9 cellular contexts compared by ENCODE assay signal in the genomic region with DNA sequence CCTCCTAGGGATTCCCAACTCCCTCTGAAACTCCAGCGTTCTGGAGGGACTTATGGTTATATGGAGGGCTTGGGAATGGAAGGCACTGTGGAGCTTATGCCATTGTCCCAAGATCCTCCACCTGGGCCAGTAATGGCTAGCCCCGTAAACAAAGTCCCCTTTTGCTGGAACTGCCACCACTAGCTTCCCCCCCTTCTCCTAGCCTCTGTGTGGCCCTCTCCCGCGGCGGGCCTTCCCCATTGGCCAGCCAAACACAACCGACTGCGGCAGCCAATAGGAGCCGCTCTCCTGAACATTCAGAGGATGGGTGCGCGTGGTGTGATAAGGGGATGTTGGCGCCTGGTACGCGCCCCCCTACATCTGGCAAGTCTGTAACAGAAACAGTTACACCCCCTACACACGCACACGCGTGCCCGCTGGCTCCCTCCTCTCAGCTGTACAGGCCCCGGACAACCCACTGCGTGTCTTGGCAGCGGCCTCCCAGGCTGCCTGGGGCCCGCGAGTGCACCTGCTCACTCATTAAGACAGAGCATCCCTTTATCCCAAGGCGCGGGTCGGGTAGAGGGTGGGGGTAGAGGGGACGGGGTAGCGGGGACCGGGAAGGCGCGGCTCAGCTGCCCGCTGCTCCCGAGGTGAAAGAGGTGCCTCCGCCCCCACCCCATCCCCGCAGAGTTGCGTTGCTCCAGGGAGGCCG. TPM values are rescaled to one million over a fixed set of nuclear protein-coding genes. Genes with fewer than 3 reads are reported as not detected.
DNase-seq lines count a peak whose midpoint lies in the region; ATAC-seq and TF ChIP-seq lines count a peak whose summit lies in the region.
"Had no signal": no experiment of that assay in that cellular context is flagged by ENCODE, and none has a peak within 500 bp of the region (broad histone marks: within the 10 kb centered on the region; RNA-seq: fewer than 3 reads in every experiment).

No MANE protein-coding gene starts in this region.

- no peaks in the 10 kb centered on the region for H3K9me3 ChIP-seq in breast epithelium

- H3K4me3 Mint-ChIP-seq in MCF 10A (ENCODE audit: unreplicated experiment) (no peak overlapping the region), memory B cell (peak overlapping the region; percentile 88)

- CTCF ChIA-PET in MCF 10A (lab: Yijun Ruan, JAX): interaction anchor here (0.6 to 1.0 kb wide), 3 partner anchors 60 to 91 kb away, joined by 3 read pairs; no protein-coding TSS in a partner anchor

- H3K27me3 Mint-ChIP-seq in MCF 10A (ENCODE audit: insufficient read depth, unreplicated experiment): peaks cover 46% of the 10 kb centered on the region
- no peaks in the 10 kb centered on the region for H3K27me3 Mint-ChIP-seq in memory B cell

- intact Hi-C loops in breast epithelium (cut with DNase I; ENCODE audit: low total_unique reads) (no loop called here), MCF 10A (cut with micrococcal nuclease) (no loop called here)

- H3K4me1 Mint-ChIP-seq in MCF 10A (ENCODE audit: insufficient read depth, unreplicated experiment) (peaks cover 19% of the 10 kb centered on the region), memory B cell (peaks cover 32% of the 10 kb centered on the region)

- no TSS peak for BruUV-seq in MCF 10A (replicated peaks; lab: Mats Ljungman, UMichigan)

- ATAC-seq in HG02981 (IDR thresholded peaks at IDR 0.05; ENCODE audit: unreplicated experiment) (peak; percentile 78), memory B cell (ENCODE audit: low read depth) (peak; percentile 77)

- no peaks in the 10 kb centered on the region for H3K9me3 Mint-ChIP-seq in MCF 10A (ENCODE audit: unreplicated experiment)
- H3K9me3 Mint-ChIP-seq in memory B cell: no peaks in the 10 kb centered on the region

- no peak for TF ChIP-seq POLR2A in breast epithelium (IDR thresholded peaks at IDR 0.05)

- H3K36me3 ChIP-seq in breast epithelium: no peaks in the 10 kb centered on the region

- POLR2A ChIA-PET in MCF 10A (lab: Yijun Ruan, JAX): no interaction called here

- peaks cover 8% of the 10 kb centered on the region for H3K36me3 Mint-ChIP-seq in MCF 10A (ENCODE audit: insufficient read depth, unreplicated experiment)
- H3K36me3 Mint-ChIP-seq in memory B cell: no peaks in the 10 kb centered on the region

- H3K27ac ChIP-seq in breast epithelium: no peak overlapping the region
- H3K27ac ChIP-seq: C4-2B had no signal

- no peaks in the 10 kb centered on the region for H3K4me1 ChIP-seq in breast epithelium

- peak overlapping the region; percentile 44 to 67 (median 47) for H3K4me3 ChIP-seq in breast epithelium

- no peak for TF ChIP-seq CTCF in breast epithelium (IDR thresholded peaks at IDR 0.05)
- no peak for TF ChIP-seq CTCF in MCF 10A (IDR thresholded peaks at IDR 0.05; ENCODE audit: unreplicated experiment)

- no peak for DNase-seq in breast epithelium (ENCODE audit: low spot score in 2 of 2)
- no peak for DNase-seq in MCF 10A (ENCODE audit: unreplicated experiment)
- peak; percentile 84 for DNase-seq in NCI-H2171 treated with DMSO at 0.1 percent for 48 hours (lab: John Stamatoyannopoulos, UW)
- peak; percentile 78 for DNase-seq in activated CD4-positive, alpha-beta T cell treated with anti-CD3 and anti-CD28 coated beads for 48 hours
- DNase-seq in dermis blood vessel endothelial cell: peak; percentile 35
- peak; percentile 36 to 39 for DNase-seq in memory B cell (ENCODE audit: low spot score in 2 of 2)
- DNase-seq in stimulated activated CD8-positive, alpha-beta memory T cell treated with anti-CD3 and anti-CD28 coated beads, Interleukin-4, amount 100 ng/mL, for 48 hours: peak; percentile 76

- H3K27ac Mint-ChIP-seq in MCF 10A (ENCODE audit: low read depth, unreplicated experiment) (no peak overlapping the region), memory B cell (peak overlapping the region; percentile 41)

- H3K27me3 ChIP-seq in breast epithelium: peaks cover 0 to 32% of the 10 kb centered on the region in 2 donors

RNA-seq across cellular contexts. Expression of gene RAB33A, which starts 0.9 kb away (rescaled TPM):
- 1 to 10 TPM in 2 of 3 donors, under 1 TPM in 1; 0.73 to 2.6 (median 1.6) TPM for total RNA-seq in breast epithelium
- not detected in 2 replicates for total RNA-seq in MCF 10A (2022)
- 0.17 and 0.42 TPM in 2 replicates for total RNA-seq in dermis blood vessel endothelial cell

RNA-seq across cellular contexts. Expression of gene AIFM1, which starts 5.3 kb away (rescaled TPM):
- 10 to 100 TPM; 13.5 to 24.6 (median 16.6) TPM for total RNA-seq in breast epithelium
- total RNA-seq in MCF 10A (2022): 43.2 and 45.3 TPM in 2 replicates
- total RNA-seq in dermis blood vessel endothelial cell: 14.0 and 26.6 TPM in 2 replicates

Comparison
In these comparisons a context has a peak if more than half of its experiments do, and no peak if none do; other contexts are left out.
1. DNase-seq: peak in NCI-H2171 treated with DMSO at 0.1 percent for 48 hours (single experiment), activated CD4-positive, alpha-beta T cell treated with anti-CD3 and anti-CD28 coated beads for 48 hours (single experiment), dermis blood vessel endothelial cell (single experiment), memory B cell (2 of 2) and stimulated activated CD8-positive, alpha-beta memory T cell treated with anti-CD3 and anti-CD28 coated beads, Interleukin-4, amount 100 ng/mL, for 48 hours (single experiment); none in breast epithelium (0 of 2) and MCF 10A (single experiment).